14 cellular contexts compared by ENCODE assay signal in the genomic region with DNA sequence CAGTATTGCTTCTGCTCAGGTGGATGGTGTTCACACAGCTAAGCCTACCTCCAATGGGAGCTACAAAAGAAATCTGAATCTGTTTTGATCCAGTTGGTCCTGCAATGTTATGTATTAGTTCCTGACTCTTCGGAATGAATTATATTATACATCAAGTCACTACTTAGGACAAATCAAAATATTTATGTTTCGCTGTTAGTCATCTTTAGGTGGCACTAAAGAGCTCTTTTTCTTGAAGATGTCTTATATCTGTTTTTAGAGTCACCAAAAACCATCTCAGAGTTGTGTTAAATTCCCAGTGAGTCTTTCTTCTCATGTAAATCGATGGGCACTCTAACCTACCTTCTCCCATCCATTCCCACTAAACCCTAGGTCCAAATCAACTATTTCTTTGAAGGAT. TPM values are rescaled to one million over a fixed set of nuclear protein-coding genes. Genes with fewer than 3 reads are reported as not detected.
DNase-seq lines count a peak whose midpoint lies in the region; ATAC-seq, FAIRE-seq and TF ChIP-seq lines count a peak whose summit lies in the region.
"Had no signal": no experiment of that assay in that cellular context is flagged by ENCODE, and none has a peak within 500 bp of the region (broad histone marks: within the 10 kb centered on the region; RNA-seq: fewer than 3 reads in every experiment).

No MANE protein-coding gene starts in this region.

- DNase-seq in A549 (ENCODE audit: low read depth in 1 of 2, low spot score in 1 of 2) (peak in 1 of 2 experiments; percentile 23), GM10248 (ENCODE audit: extremely low spot score) (peak; percentile 16), dorsolateral prefrontal cortex (no peak), uterus (no peak), pancreas (no peak)
- no peak for DNase-seq in activated CD8-positive, alpha-beta memory T cell treated with anti-CD3 and anti-CD28 coated beads for 24 hours
- no peak for DNase-seq in stimulated activated CD4-positive, alpha-beta T cell treated with anti-CD3 and anti-CD28 coated beads, Interleukin-15, amount 100 ng/mL, for 24 hours
- DNase-seq: head of caudate nucleus, KBM-7, RPMI8226 had no signal

- POLR2A ChIA-PET in A549 (lab: Yijun Ruan, JAX): no interaction called here
- POLR2A ChIA-PET in GM10248 (lab: Yijun Ruan, JAX): no interaction called here

- H3K4me1 ChIP-seq in A549: peaks cover 7% of the 10 kb centered on the region; the same call in 1 of the 3 replicates
- H3K4me1 ChIP-seq in OCI-LY3 (ENCODE audit: low read length): peaks cover 4% of the 10 kb centered on the region; the same call in 1 of the 2 replicates
- peaks cover 0 to 13% of the 10 kb centered on the region in 2 donors for H3K4me1 ChIP-seq in uterus
- H3K4me1 ChIP-seq in pancreas: peaks cover 3 to 7% (median 4%) of the 10 kb centered on the region in 3 donors

- intact Hi-C loops in dorsolateral prefrontal cortex (cut with DNase I) (loop anchor here (2.0 to 10.0 kb wide), 7 partner anchors 100 to 580 kb away; a partner anchor contains a TSS), uterus (cut with DNase I; ENCODE audit: low total_unique reads) (no loop called here), pancreas (cut with DNase I) (no loop called here)

- peaks cover 12% of the 10 kb centered on the region; the same call in 1 of the 2 replicates for H3K27me3 ChIP-seq in OCI-LY3 (ENCODE audit: low read depth, low read length)
- peaks cover 0 to 14% (median 0%) of the 10 kb centered on the region in 45 donors for H3K27me3 ChIP-seq in dorsolateral prefrontal cortex
- H3K27me3 ChIP-seq in uterus: peaks cover 9 to 31% of the 10 kb centered on the region in 2 donors
- H3K27me3 ChIP-seq in pancreas: peaks cover 0 to 33% (median 9%) of the 10 kb centered on the region in 4 donors

- H3K79me2 ChIP-seq in OCI-LY3 (ENCODE audit: low read length): no peaks in the 10 kb centered on the region

- no peak for FAIRE-seq in A549 (lab: Jason Lieb, UNC)
- FAIRE-seq in pancreas (lab: Jason Lieb, UNC): no peak

- CTCF ChIA-PET in A549 (lab: Yijun Ruan, JAX): no interaction called here
- CTCF ChIA-PET in GM10248 (lab: Yijun Ruan, JAX): interaction anchor here (2.1 kb wide), 1 partner anchor 11 kb away, joined by 5 read pairs; no protein-coding TSS in a partner anchor

- TF ChIP-seq POLR2A in A549 (IDR thresholded peaks at IDR 0.05; ENCODE audit: low read length) (no peak), uterus (IDR thresholded peaks at IDR 0.05) (no peak)

- no peaks in the 10 kb centered on the region for H4K20me1 ChIP-seq in OCI-LY3 (ENCODE audit: insufficient read depth, low read length)

- H3K9me3 ChIP-seq in A549 (0 out of 3 replicates have a peak, but pooled peaks cover 4% of the 10 kb centered on the region), OCI-LY3 (ENCODE audit: insufficient read depth, low read length) (no peaks in the 10 kb centered on the region), uterus (no peaks in the 10 kb centered on the region), pancreas (no peaks in the 10 kb centered on the region)

- WGBS in A549 (ENCODE audit: missing lambda C conversion rate): 22% methylated on average over 3 of the region's 3 CpGs
- WGBS in pancreas, 2 donors: 85 to 86% methylated on average over 3 of the region's 3 CpGs

- H3K4me3 ChIP-seq in A549: no peak overlapping the region
- H3K4me3 ChIP-seq in OCI-LY3 (ENCODE audit: low read length): no peak overlapping the region
- H3K4me3 ChIP-seq in dorsolateral prefrontal cortex: peak overlapping the region in 33 of 59 donors; percentile 24 to 92 (median 82)
- H3K4me3 ChIP-seq in uterus: no peak overlapping the region
- H3K4me3 ChIP-seq in pancreas: no peak overlapping the region

- no peak overlapping the region for H3K9ac ChIP-seq in OCI-LY3 (ENCODE audit: low read length)

- 0 out of 3 replicates have a peak, but pooled peaks have one; percentile 15 for TF ChIP-seq CTCF in A549 (IDR thresholded peaks at IDR 0.05)
- TF ChIP-seq CTCF in GM10248 (IDR thresholded peaks at IDR 0.05; ENCODE audit: control extremely low read depth, extremely low read depth, low read depth, missing control alignments): peak; percentile 12
- TF ChIP-seq CTCF in OCI-LY3 (IDR thresholded peaks at IDR 0.05; ENCODE audit: low read depth, low read length): peak; percentile 27
- peak in 17 of 56 donors; percentile 10 to 39 (median 23) for TF ChIP-seq CTCF in dorsolateral prefrontal cortex (IDR thresholded peaks at IDR 0.05 in 54 of 56, conservative IDR thresholded peaks at IDR 0.05 in 2 of 56; ENCODE audit: low read depth in 1 of 56, partially characterized antibody in 56 of 56)
- no peak for TF ChIP-seq CTCF in uterus (IDR thresholded peaks at IDR 0.05)
- TF ChIP-seq CTCF in pancreas (IDR thresholded peaks at IDR 0.05): no peak

- TF ChIP-seq RAD21 in A549 (conservative IDR thresholded peaks at IDR 0.05 in 1 of 2, IDR thresholded peaks at IDR 0.05 in 1 of 2): no peak

- no peak for ATAC-seq in A549
- no peak for ATAC-seq in pancreas
- ATAC-seq: activated naive CD4-positive, alpha-beta T cell treated with anti-CD3 and anti-CD28 coated beads, Interleukin-2, amount 50 U/mL, for 72 hours; left lobe of liver; stimulated activated memory B cell treated with anti-CD40 and anti-IgM and Interleukin-4, amounts not matched to agents 10 μg/mL and 1 μg/mL and 100 μg/mL, for 72 hours had no signal

- H2AFZ ChIP-seq in OCI-LY3 (ENCODE audit: low read depth, low read length): no peak overlapping the region

- TF ChIP-seq EP300 in A549 (IDR thresholded peaks at IDR 0.05): no peak

- H3K36me3 ChIP-seq in OCI-LY3 (replicated peaks; ENCODE audit: low read depth, low read length) (no peaks in the 10 kb centered on the region), uterus (no peaks in the 10 kb centered on the region), pancreas (no peaks in the 10 kb centered on the region)

- no peak overlapping the region for H3K4me2 ChIP-seq in A549
- H3K4me2 ChIP-seq in OCI-LY3 (ENCODE audit: low read length): no peak overlapping the region

- H3K27ac ChIP-seq in A549 (no peak overlapping the region), OCI-LY3 (ENCODE audit: low read length) (no peak overlapping the region), dorsolateral prefrontal cortex (no peak overlapping the region), uterus (no peak overlapping the region), pancreas (no peak overlapping the region)

TF ChIP-seq in A549, 52 proteins besides CTCF, POLR2A, EP300 and RAD21 (continues in another document):
- TF ChIP-seq, protein P1, sequence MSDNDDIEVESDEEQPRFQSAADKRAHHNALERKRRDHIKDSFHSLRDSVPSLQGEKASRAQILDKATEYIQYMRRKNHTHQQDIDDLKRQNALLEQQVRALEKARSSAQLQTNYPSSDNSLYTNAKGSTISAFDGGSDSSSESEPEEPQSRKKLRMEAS (IDR thresholded peaks at IDR 0.05): no peak
- TF ChIP-seq, protein P2, sequence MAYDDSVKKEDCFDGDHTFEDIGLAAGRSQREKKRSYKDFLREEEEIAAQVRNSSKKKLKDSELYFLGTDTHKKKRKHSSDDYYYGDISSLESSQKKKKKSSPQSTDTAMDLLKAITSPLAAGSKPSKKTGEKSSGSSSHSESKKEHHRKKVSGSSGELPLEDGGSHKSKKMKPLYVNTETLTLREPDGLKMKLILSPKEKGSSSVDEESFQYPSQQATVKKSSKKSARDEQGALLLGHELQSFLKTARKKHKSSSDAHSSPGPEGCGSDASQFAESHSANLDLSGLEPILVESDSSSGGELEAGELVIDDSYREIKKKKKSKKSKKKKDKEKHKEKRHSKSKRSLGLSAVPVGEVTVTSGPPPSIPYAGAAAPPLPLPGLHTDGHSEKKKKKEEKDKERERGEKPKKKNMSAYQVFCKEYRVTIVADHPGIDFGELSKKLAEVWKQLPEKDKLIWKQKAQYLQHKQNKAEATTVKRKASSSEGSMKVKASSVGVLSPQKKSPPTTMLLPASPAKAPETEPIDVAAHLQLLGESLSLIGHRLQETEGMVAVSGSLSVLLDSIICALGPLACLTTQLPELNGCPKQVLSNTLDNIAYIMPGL (CRISPR knock-in tag; IDR thresholded peaks at IDR 0.05; ENCODE audit: borderline replicate concordance): no peak
- TF ChIP-seq RARB (CRISPR knock-in tag; IDR thresholded peaks at IDR 0.05): no peak
- TF ChIP-seq, protein P3, sequence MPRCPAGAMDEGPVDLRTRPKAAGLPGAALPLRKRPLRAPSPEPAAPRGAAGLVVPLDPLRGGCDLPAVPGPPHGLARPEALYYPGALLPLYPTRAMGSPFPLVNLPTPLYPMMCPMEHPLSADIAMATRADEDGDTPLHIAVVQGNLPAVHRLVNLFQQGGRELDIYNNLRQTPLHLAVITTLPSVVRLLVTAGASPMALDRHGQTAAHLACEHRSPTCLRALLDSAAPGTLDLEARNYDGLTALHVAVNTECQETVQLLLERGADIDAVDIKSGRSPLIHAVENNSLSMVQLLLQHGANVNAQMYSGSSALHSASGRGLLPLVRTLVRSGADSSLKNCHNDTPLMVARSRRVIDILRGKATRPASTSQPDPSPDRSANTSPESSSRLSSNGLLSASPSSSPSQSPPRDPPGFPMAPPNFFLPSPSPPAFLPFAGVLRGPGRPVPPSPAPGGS (IDR thresholded peaks at IDR 0.05): no peak
- TF ChIP-seq TFCP2L1 (CRISPR knock-in tag; IDR thresholded peaks at IDR 0.05): no peak
- no peak for TF ChIP-seq CHD4 (IDR thresholded peaks at IDR 0.05; ENCODE audit: borderline replicate concordance)

RNA-seq across cellular contexts. Expression of a gene that starts 2.2 kb away (rescaled TPM):
- 0.34 and 0.45 TPM in 2 replicates for polyA plus RNA-seq in A549 (2011; rRNA removed)
- 0.36 and 0.40 TPM in 2 replicates for polyA plus RNA-seq in A549 (2012; cell fraction: cytosol; rRNA removed)
- polyA plus RNA-seq in A549 (2012; cell fraction: nucleus; rRNA removed): 0.68 and 0.91 TPM in 2 replicates
- polyA plus RNA-seq in A549 (2017; fragmentation: RNase III; extraction: RNeasy Plus Mini Kit Qiagen cat#74134 plus additional on column Dnase treatment): 2.5 to 4.2 TPM (median 3.8 TPM) in 3 replicates
- 0.73 and 0.74 TPM in 2 replicates for polyA minus RNA-seq in A549 (2011; rRNA and poly(A)+ RNA removed)
- total RNA-seq in dorsolateral prefrontal cortex: 100 to 1,000 TPM in 84 of 120 experiments, 10 to 100 TPM in 36; 64.8 to 277 (median 109) TPM
- total RNA-seq in uterus: 10 to 100 TPM in 1 of 4 donors, 1 to 10 TPM in 3; 1.9 to 24.7 (median 4.9) TPM
- total RNA-seq in pancreas: under 1 TPM; 0.25 to 0.70 (median 0.35) TPM
- polyA plus RNA-seq in pancreas: 1 to 10 TPM in 1 of 2 donors, under 1 TPM in 1; 0.72 to 2.3 TPM
- total RNA-seq: activated naive CD4-positive, alpha-beta T cell treated with anti-CD3 and anti-CD28 coated beads, Interleukin-2, amount 50 U/mL, for 72 hours had no signal

Comparison
In these comparisons a context has a peak if more than half of its experiments do, and no peak if none do; other contexts are left out.
1. H3K4me3 ChIP-seq: peak in dorsolateral prefrontal cortex (33 of 59); none in A549 (single experiment), OCI-LY3 (single experiment), uterus (0 of 2) and pancreas (0 of 4).
2. CTCF ChIP-seq: peak in A549 (single experiment), GM10248 (single experiment) and OCI-LY3 (single experiment); none in uterus (0 of 4) and pancreas (0 of 4).
3. intact Hi-C loops: an anchor here in dorsolateral prefrontal cortex (2.0 to 10.0 kb wide); none called in uterus and pancreas.